ENCODE assay signal across 22 cellular contexts in genomic region chr10:114038819-114039218, GRCh38. TPM values are rescaled to one million over a fixed set of nuclear protein-coding genes. Genes with fewer than 3 reads are reported as not detected.
"Had no signal": no experiment of that assay in that cellular context is flagged by ENCODE, and none has a peak within 500 bp of the region (broad histone marks: within the 10 kb centered on the region; RNA-seq: fewer than 3 reads in every experiment).

No MANE protein-coding gene starts in this region.

- H3K9me3 ChIP-seq: esophagus squamous epithelium, pancreas, right lobe of liver, spleen, tibial artery, upper lobe of left lung, uterus had no signal

- H3K4me1 ChIP-seq: foreskin keratinocyte, pancreas, uterus had no signal

- H3K4me3 ChIP-seq: esophagus squamous epithelium, lung, pancreas, right lobe of liver, spleen, tibial artery, upper lobe of left lung, uterus had no signal

- H3K27me3 ChIP-seq: pancreas, right lobe of liver had no signal

- DNase-seq: effector memory CD8-positive, alpha-beta T cell; esophagus squamous epithelium; foreskin keratinocyte; immature natural killer cell; kidney; left cardiac atrium; left ventricle myocardium superior; mesenchymal stem cell; midbrain; occipital lobe; pancreas; right lobe of liver; spleen; stimulated activated CD4-positive, alpha-beta T cell treated with anti-CD3 and anti-CD28 coated beads, Interleukin-15, amount 100 ng/mL, for 24 hours; stimulated activated CD4-positive, alpha-beta T cell treated with anti-CD3 and anti-CD28 coated beads, Interleukin-1b, Interleukin-23, amount 100 ng/mL, for 48 hours; stimulated activated CD4-positive, alpha-beta T cell treated with anti-CD3 and anti-CD28 coated beads, Interleukin-4, amount 100 ng/mL, for 24 hours; tibial artery; upper lobe of left lung; uterus had no signal

- ATAC-seq: effector memory CD8-positive, alpha-beta T cell; foreskin keratinocyte; left cardiac atrium; left ventricle myocardium superior; pancreas; right lobe of liver; stimulated activated memory B cell treated with anti-CD40 and anti-IgM and Interleukin-4, amounts not matched to agents 10 μg/mL and 1 μg/mL and 100 μg/mL, for 72 hours had no signal

- H3K27ac ChIP-seq: foreskin keratinocyte, pancreas, right lobe of liver, spleen, tibial artery, upper lobe of left lung, uterus had no signal

- H3K36me3 ChIP-seq: esophagus squamous epithelium, pancreas, right lobe of liver, spleen, tibial artery, upper lobe of left lung, uterus had no signal

- FAIRE-seq: kidney, pancreas had no signal

RNA-seq across cellular contexts. Expression of gene ADRB1, which starts 4.8 kb away (rescaled TPM):
- total RNA-seq: progenitor cell of endocrine pancreas had no signal
